ENCODE assay signal across 8 cellular contexts in the genomic region with DNA sequence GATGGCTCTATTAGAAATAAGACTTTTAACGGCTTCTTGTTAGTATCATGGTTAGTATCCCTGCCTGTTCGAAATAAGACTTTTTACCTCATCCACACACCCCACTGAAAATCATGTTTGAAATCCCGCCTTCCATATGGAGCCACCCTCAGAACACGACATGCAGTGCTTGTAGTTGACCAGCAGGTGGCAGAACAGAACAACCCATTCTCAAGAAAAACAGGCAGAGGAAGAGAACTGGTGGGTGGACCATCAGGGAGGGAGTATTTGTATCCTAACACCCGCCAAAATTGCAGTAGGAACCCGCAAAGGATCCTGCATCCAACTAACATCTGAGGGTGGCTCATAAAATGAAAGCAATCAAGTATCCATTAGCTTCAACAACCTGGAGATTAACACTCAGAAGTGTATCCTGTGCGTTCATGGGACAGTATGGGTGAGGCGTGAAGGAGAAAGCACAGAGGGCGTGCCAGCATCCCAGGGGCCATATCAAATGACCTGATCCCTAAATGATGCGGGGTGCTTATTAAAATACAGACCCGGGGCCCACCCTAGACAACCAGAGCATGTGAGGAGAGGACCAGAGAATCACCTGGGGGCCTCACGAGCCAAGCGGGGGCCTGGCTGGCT.
A peak's percentile ranks its signal among the peaks of the same experiment; 100 is the strongest.
DNase-seq lines count a peak whose midpoint lies in the region; ATAC-seq, FAIRE-seq and TF ChIP-seq lines count a peak whose summit lies in the region.

No MANE protein-coding gene starts in this region.

- no peak overlapping the region for H3K27ac ChIP-seq in MM.1S (ENCODE audit: low read length)
- H3K27ac ChIP-seq in SK-N-SH (ENCODE audit: low read depth in 2 of 2, low read length in 1 of 2) = no peak overlapping the region
- no peak overlapping the region for H3K27ac ChIP-seq in cardiac muscle cell
- H3K27ac ChIP-seq in psoas muscle = no peak overlapping the region

- in situ Hi-C loops in ACHN (cut with HindIII; ENCODE audit: low pct_ligation_motif_present, low pct_unique_long_range_greater_than_20kb, low sequenced_read_pairs) = loop anchor here (25.0 kb wide), 1 partner anchor 173 kb away; a partner anchor contains a TSS

- H2AFZ ChIP-seq in MM.1S (ENCODE audit: low read length) (no peak overlapping the region), SK-N-SH (ENCODE audit: low read depth) (no peak overlapping the region)

- FAIRE-seq in GM12892 (lab: Jason Lieb, UNC) = peak; percentile 85

- H3K4me3 ChIP-seq in MM.1S (ENCODE audit: low read length) = no peak overlapping the region
- H3K4me3 ChIP-seq in SK-N-SH (ENCODE audit: low read depth in 2 of 2, low read length in 1 of 2) = no peak overlapping the region
- H3K4me3 ChIP-seq in cardiac muscle cell = no peak overlapping the region
- no peak overlapping the region for H3K4me3 ChIP-seq in psoas muscle

- H3K9me3 ChIP-seq in MM.1S (replicated peaks; ENCODE audit: insufficient read depth, low read length) (no peaks in the 10 kb centered on the region), SK-N-SH (no peaks in the 10 kb centered on the region), cardiac muscle cell (ENCODE audit: low read depth) (no peaks in the 10 kb centered on the region), psoas muscle (no peaks in the 10 kb centered on the region)

- TF ChIP-seq EP300 in SK-N-SH (IDR thresholded peaks at IDR 0.05; ENCODE audit: borderline replicate concordance in 1 of 2, low read depth in 1 of 2, low read length in 1 of 2) = no peak

- no peak overlapping the region for H3K9ac ChIP-seq in MM.1S (ENCODE audit: low read length)
- H3K9ac ChIP-seq in SK-N-SH = no peak overlapping the region

- H3K36me3 ChIP-seq in MM.1S (replicated peaks; ENCODE audit: insufficient read depth, low read length) (no peaks in the 10 kb centered on the region), SK-N-SH (replicated peaks in 1 of 2; ENCODE audit: control insufficient read depth in 1 of 2, insufficient read depth in 2 of 2, low read length in 1 of 2) (no peaks in the 10 kb centered on the region), cardiac muscle cell (no peaks in the 10 kb centered on the region), psoas muscle (ENCODE audit: insufficient read depth in 1 of 2, low read depth in 1 of 2) (no peaks in the 10 kb centered on the region)

- POLR2A ChIA-PET in SK-N-SH (lab: Yijun Ruan, JAX) = no interaction called here

- H3K9me2 ChIP-seq in MM.1S (replicated peaks; ENCODE audit: insufficient read depth, low read length) (no peaks in the 10 kb centered on the region), SK-N-SH (no peaks in the 10 kb centered on the region)

- CTCF ChIA-PET in SK-N-SH (lab: Yijun Ruan, JAX) = interaction anchor here (0.6 to 6.2 kb wide), 29 partner anchors 8 to 780 kb away, joined by 3 to 68 read pairs (median 4); a partner anchor contains a TSS

- intact Hi-C loops in psoas muscle (cut with DNase I) = loop anchor here (2.0 to 10.0 kb wide), 3 partner anchors 164 to 178 kb away; no protein-coding TSS in a partner anchor

- H3F3A ChIP-seq in MM.1S (ENCODE audit: insufficient read depth, low read length) = no peaks in the 10 kb centered on the region
- H3F3A ChIP-seq in SK-N-SH (replicated peaks; ENCODE audit: insufficient read depth) = peaks cover 11% of the 10 kb centered on the region

- peak; percentile 80 for TF ChIP-seq RAD21 in SK-N-SH (IDR thresholded peaks at IDR 0.05; ENCODE audit: low read length)

- peak; percentile 65 for DNase-seq in ACHN
- peak; percentile 26 for DNase-seq in GM12892 (ENCODE audit: insufficient read length)
- DNase-seq in MM.1S = peak; percentile 62
- DNase-seq in SK-N-SH = peak; percentile 61
- peak; percentile 20 for DNase-seq in activated naive CD8-positive, alpha-beta T cell treated with anti-CD3 and anti-CD28 coated beads, Interleukin-2, amount 50 U/mL, for 16 hours (ENCODE audit: low read depth, low spot score)
- DNase-seq in cardiac muscle cell (ENCODE audit: low read depth in 1 of 2, low spot score in 1 of 2) = peak; percentile 65 to 88
- peak in 1 of 2 donors; percentile 28 for DNase-seq in psoas muscle

- TF ChIP-seq POLR2A in GM12892 (IDR thresholded peaks at IDR 0.05; ENCODE audit: low read depth, low read length) = no peak

- H3K4me2 ChIP-seq in MM.1S (ENCODE audit: low read depth, low read length) (no peak overlapping the region), SK-N-SH (no peak overlapping the region)

- H3K79me2 ChIP-seq in MM.1S (ENCODE audit: low read length) (no peaks in the 10 kb centered on the region), SK-N-SH (ENCODE audit: insufficient read depth) (no peaks in the 10 kb centered on the region)

- H4K20me1 ChIP-seq in MM.1S (ENCODE audit: insufficient read depth, low read length) (no peaks in the 10 kb centered on the region), SK-N-SH (ENCODE audit: insufficient read depth) (no peaks in the 10 kb centered on the region)

- TF ChIP-seq CTCF in MM.1S (IDR thresholded peaks at IDR 0.05; ENCODE audit: low read length) = peak; percentile 94
- peak; percentile 83 for TF ChIP-seq CTCF in SK-N-SH (IDR thresholded peaks at IDR 0.05)
- peak; percentile 93 for TF ChIP-seq CTCF in cardiac muscle cell (IDR thresholded peaks at IDR 0.05; ENCODE audit: low read depth, low read length)
- peak; percentile 93 for TF ChIP-seq CTCF in psoas muscle (IDR thresholded peaks at IDR 0.05)

- ATAC-seq in psoas muscle = peak; percentile 62 to 85 (median 70)
- no peak for ATAC-seq in GM18517 (IDR thresholded peaks at IDR 0.05; ENCODE audit: unreplicated experiment)

- H3K27me3 ChIP-seq in MM.1S (replicated peaks; ENCODE audit: insufficient read depth, low read length) = no peaks in the 10 kb centered on the region
- peaks cover 10% of the 10 kb centered on the region; the same call in 1 of the 2 replicates for H3K27me3 ChIP-seq in SK-N-SH (ENCODE audit: insufficient read depth)
- no peaks in the 10 kb centered on the region for H3K27me3 ChIP-seq in cardiac muscle cell
- H3K27me3 ChIP-seq in psoas muscle (ENCODE audit: insufficient read depth in 3 of 3, low read length in 2 of 3) = no peaks in the 10 kb centered on the region

- 16% methylated on average over 10 of the region's 13 CpGs for WGBS in SK-N-SH (ENCODE audit: low lambda C conversion rate)
- WGBS in psoas muscle, 3 donors = 33 to 37% (median 35%) methylated on average over 13 of the region's 13 CpGs

- H3K4me1 ChIP-seq in MM.1S (ENCODE audit: low read length) = peaks cover 14% of the 10 kb centered on the region
- H3K4me1 ChIP-seq in SK-N-SH (ENCODE audit: control insufficient read depth in 1 of 2, insufficient read depth in 2 of 2, low read depth in 1 of 2, low read length in 1 of 2) = peaks cover 0 to 6% of the 10 kb centered on the region in 2 experiments; a peak in 1 of 4 replicates
- no peaks in the 10 kb centered on the region for H3K4me1 ChIP-seq in cardiac muscle cell (ENCODE audit: low read depth)
- no peaks in the 10 kb centered on the region for H3K4me1 ChIP-seq in psoas muscle

TF ChIP-seq in SK-N-SH, 30 proteins besides CTCF, POLR2A, EP300 and RAD21:
- no peak for TF ChIP-seq EZH2phosphoT487 (IDR thresholded peaks at IDR 0.05; ENCODE audit: borderline replicate concordance, low read depth)
- TF ChIP-seq SMC3 (IDR thresholded peaks at IDR 0.05; ENCODE audit: low read depth, low read length) = peak; percentile 78
